ENCODE assay signal across 18 cellular contexts in genomic region chr6:75348882-75349261, GRCh38.
A peak's percentile ranks its signal among the peaks of the same experiment; 100 is the strongest.
DNase-seq lines count a peak whose midpoint lies in the region; ATAC-seq and TF ChIP-seq lines count a peak whose summit lies in the region.
"Had no signal": no experiment of that assay in that cellular context is flagged by ENCODE, and none has a peak within 500 bp of the region (broad histone marks: within the 10 kb centered on the region; RNA-seq: fewer than 3 reads in every experiment).

No MANE protein-coding gene starts in this region.

- no peaks in the 10 kb centered on the region for H3K36me3 ChIP-seq in SK-N-SH (replicated peaks in 1 of 2; ENCODE audit: control insufficient read depth in 1 of 2, insufficient read depth in 2 of 2, low read length in 1 of 2)
- H3K36me3 ChIP-seq in upper lobe of left lung, result no peaks in the 10 kb centered on the region
- no peaks in the 10 kb centered on the region for H3K36me3 ChIP-seq in spleen

- H3K27me3 ChIP-seq in SK-N-SH (ENCODE audit: insufficient read depth), result no peaks in the 10 kb centered on the region
- no peaks in the 10 kb centered on the region for H3K27me3 ChIP-seq in upper lobe of left lung
- H3K27me3 ChIP-seq in spleen (replicated peaks in 1 of 7), result peaks cover 0 to 31% (median 0%) of the 10 kb centered on the region in 7 donors

- no peaks in the 10 kb centered on the region for H4K20me1 ChIP-seq in SK-N-SH (ENCODE audit: insufficient read depth)

- H3K9me3 ChIP-seq in SK-N-SH, result no peaks in the 10 kb centered on the region
- no peaks in the 10 kb centered on the region for H3K9me3 ChIP-seq in upper lobe of left lung
- H3K9me3 ChIP-seq in spleen, result no peaks in the 10 kb centered on the region

- H3K9me2 ChIP-seq in SK-N-SH, result no peaks in the 10 kb centered on the region

- TF ChIP-seq POLR2A in upper lobe of left lung (IDR thresholded peaks at IDR 0.05) (no peak), spleen (IDR thresholded peaks at IDR 0.05) (no peak)

- CTCF ChIA-PET in SK-N-SH (lab: Yijun Ruan, JAX), result interaction anchor here (1.1 to 1.4 kb wide), 2 partner anchors 18 to 179 kb away, joined by 3 to 7 read pairs; no protein-coding TSS in a partner anchor

- H3K27me3 Mint-ChIP-seq in nephron progenitor cell (ENCODE audit: low read depth, poor library complexity), result peaks cover 8% of the 10 kb centered on the region

- DNase-seq in SK-N-SH (no peak), epithelial cell of proximal tubule (ENCODE audit: low read depth) (no peak), nephron progenitor cell (no peak), upper lobe of left lung (no peak), spleen (no peak), AG08396 (ENCODE audit: low spot score) (no peak), GM19238 (ENCODE audit: insufficient read length, low spot score) (no peak)
- DNase-seq: activated CD4-positive, alpha-beta memory T cell treated with anti-CD3 and anti-CD28 coated beads for 36 hours; activated effector memory CD4-positive, alpha-beta T cell treated with anti-CD3 and anti-CD28 coated beads, Interleukin-2, amount 50 U/mL, for 16 hours; CD8-positive, alpha-beta memory T cell; GDM1; Kasumi-1; NCI-H774; stimulated activated CD4-positive, alpha-beta T cell treated with anti-CD3 and anti-CD28 coated beads, Interleukin-4, amount 100 ng/mL, for 24 hours; T-helper 9 cell had no signal

- no peak for TF ChIP-seq CTCF in SK-N-SH (IDR thresholded peaks at IDR 0.05)
- TF ChIP-seq CTCF in epithelial cell of proximal tubule (conservative IDR thresholded peaks at IDR 0.05; ENCODE audit: low read depth, low read length), result no peak
- TF ChIP-seq CTCF in nephron progenitor cell (IDR thresholded peaks at IDR 0.05), result no peak
- no peak for TF ChIP-seq CTCF in upper lobe of left lung (IDR thresholded peaks at IDR 0.05)
- TF ChIP-seq CTCF in spleen (IDR thresholded peaks at IDR 0.05 in 8 of 11, conservative IDR thresholded peaks at IDR 0.05 in 3 of 11), result no peak

- H3K79me2 ChIP-seq in SK-N-SH (ENCODE audit: insufficient read depth), result no peaks in the 10 kb centered on the region

- TF ChIP-seq RAD21 in SK-N-SH (IDR thresholded peaks at IDR 0.05; ENCODE audit: low read length), result no peak

- H3K9me3 Mint-ChIP-seq in nephron progenitor cell, result no peaks in the 10 kb centered on the region
- H3K9me3 Mint-ChIP-seq: activated CD4-positive, alpha-beta memory T cell treated with anti-CD3 and anti-CD28 coated beads for 36 hours; CD8-positive, alpha-beta memory T cell; stimulated activated effector memory CD8-positive, alpha-beta T cell treated with anti-CD3 and anti-CD28 coated beads, Interleukin-12 subunit alpha, Interleukin-12 subunit beta, amount 100 ng/mL, for 72 hours had no signal

- peak overlapping the region; percentile 81 for H3K4me3 Mint-ChIP-seq in nephron progenitor cell
- H3K4me3 Mint-ChIP-seq: activated CD4-positive, alpha-beta memory T cell treated with anti-CD3 and anti-CD28 coated beads for 36 hours; CD8-positive, alpha-beta memory T cell; stimulated activated effector memory CD8-positive, alpha-beta T cell treated with anti-CD3 and anti-CD28 coated beads, Interleukin-12 subunit alpha, Interleukin-12 subunit beta, amount 100 ng/mL, for 72 hours had no signal

- intact Hi-C loops in spleen (cut with DNase I; ENCODE audit: low total_unique reads), result no loop called here

- POLR2A ChIA-PET in SK-N-SH (lab: Yijun Ruan, JAX), result no interaction called here

- H3K4me1 Mint-ChIP-seq in nephron progenitor cell, result peaks cover 15% of the 10 kb centered on the region

- ATAC-seq in SK-N-SH treated with all-trans-retinoic acid at 6 μM for 48 hours (no peak; the same call in 2 of the 3 replicates), upper lobe of left lung (ENCODE audit: low FRiP score in 2 of 2) (no peak)
- ATAC-seq: stimulated activated effector memory CD8-positive, alpha-beta T cell treated with anti-CD3 and anti-CD28 coated beads, Interleukin-12 subunit alpha, Interleukin-12 subunit beta, amount 100 ng/mL, for 72 hours had no signal

- H2AFZ ChIP-seq in SK-N-SH (ENCODE audit: low read depth), result peak overlapping the region; percentile 84; the same call in 1 of the 2 replicates

- H3K4me3 ChIP-seq in SK-N-SH (ENCODE audit: low read depth in 2 of 2, low read length in 1 of 2) (peak overlapping the region; percentile 45; a peak in 2 of 4 replicates), epithelial cell of proximal tubule (ENCODE audit: low read depth, low read length) (peak overlapping the region; percentile 46), upper lobe of left lung (peak overlapping the region in 1 of 4 donors; percentile 39), spleen (peak overlapping the region in 1 of 8 donors; percentile 26)

- H3F3A ChIP-seq in SK-N-SH (replicated peaks; ENCODE audit: insufficient read depth), result no peaks in the 10 kb centered on the region

- no peak overlapping the region for H3K27ac Mint-ChIP-seq in nephron progenitor cell
- H3K27ac Mint-ChIP-seq: activated CD4-positive, alpha-beta memory T cell treated with anti-CD3 and anti-CD28 coated beads for 36 hours; CD8-positive, alpha-beta memory T cell; stimulated activated effector memory CD8-positive, alpha-beta T cell treated with anti-CD3 and anti-CD28 coated beads, Interleukin-12 subunit alpha, Interleukin-12 subunit beta, amount 100 ng/mL, for 72 hours had no signal

- no peaks in the 10 kb centered on the region for H3K36me3 Mint-ChIP-seq in nephron progenitor cell (ENCODE audit: low read depth)
- H3K36me3 Mint-ChIP-seq: activated CD4-positive, alpha-beta memory T cell treated with anti-CD3 and anti-CD28 coated beads for 36 hours; CD8-positive, alpha-beta memory T cell; stimulated activated effector memory CD8-positive, alpha-beta T cell treated with anti-CD3 and anti-CD28 coated beads, Interleukin-12 subunit alpha, Interleukin-12 subunit beta, amount 100 ng/mL, for 72 hours had no signal

- peak overlapping the region; percentile 72 for H3K4me2 ChIP-seq in SK-N-SH

- TF ChIP-seq EP300 in SK-N-SH (IDR thresholded peaks at IDR 0.05; ENCODE audit: borderline replicate concordance in 1 of 2, low read depth in 1 of 2, low read length in 1 of 2) (no peak), upper lobe of left lung (IDR thresholded peaks at IDR 0.05) (no peak)

- H3K9ac ChIP-seq in SK-N-SH, result no peak overlapping the region

- H3K4me1 ChIP-seq in SK-N-SH (ENCODE audit: control insufficient read depth in 1 of 2, insufficient read depth in 2 of 2, low read depth in 1 of 2, low read length in 1 of 2), result peaks cover 4 to 11% of the 10 kb centered on the region in 2 experiments; a peak in 3 of 4 replicates
- peaks cover 0 to 14% (median 4%) of the 10 kb centered on the region in 4 donors for H3K4me1 ChIP-seq in upper lobe of left lung
- H3K4me1 ChIP-seq in spleen, result peaks cover 0 to 10% (median 0%) of the 10 kb centered on the region in 6 donors

- H3K27ac ChIP-seq in SK-N-SH (ENCODE audit: low read depth in 2 of 2, low read length in 1 of 2) (no peak overlapping the region), upper lobe of left lung (peak overlapping the region in 3 of 4 donors; percentile 1 to 57 (median 26)), spleen (no peak overlapping the region)
- H3K27ac ChIP-seq: 22Rv1 had no signal

TF ChIP-seq in SK-N-SH, 30 proteins besides CTCF, POLR2A, EP300 and RAD21:
- TF ChIP-seq JUND (IDR thresholded peaks at IDR 0.05) (no peak), USF1 (IDR thresholded peaks at IDR 0.05; ENCODE audit: borderline replicate concordance, low read depth) (no peak)

TF ChIP-seq in SK-N-SH treated with all-trans-retinoic acid at 6 μM for 48 hours, 23 proteins besides CTCF, POLR2A, EP300 and RAD21:
- no peak for TF ChIP-seq TOX (CRISPR knock-in tag; IDR thresholded peaks at IDR 0.05; ENCODE audit: borderline replicate concordance)
- no peak for TF ChIP-seq ESRRG (CRISPR knock-in tag; IDR thresholded peaks at IDR 0.05)
- TF ChIP-seq TCF4 (CRISPR knock-in tag; IDR thresholded peaks at IDR 0.05; ENCODE audit: borderline replicate concordance), result no peak
- TF ChIP-seq, protein P1, sequence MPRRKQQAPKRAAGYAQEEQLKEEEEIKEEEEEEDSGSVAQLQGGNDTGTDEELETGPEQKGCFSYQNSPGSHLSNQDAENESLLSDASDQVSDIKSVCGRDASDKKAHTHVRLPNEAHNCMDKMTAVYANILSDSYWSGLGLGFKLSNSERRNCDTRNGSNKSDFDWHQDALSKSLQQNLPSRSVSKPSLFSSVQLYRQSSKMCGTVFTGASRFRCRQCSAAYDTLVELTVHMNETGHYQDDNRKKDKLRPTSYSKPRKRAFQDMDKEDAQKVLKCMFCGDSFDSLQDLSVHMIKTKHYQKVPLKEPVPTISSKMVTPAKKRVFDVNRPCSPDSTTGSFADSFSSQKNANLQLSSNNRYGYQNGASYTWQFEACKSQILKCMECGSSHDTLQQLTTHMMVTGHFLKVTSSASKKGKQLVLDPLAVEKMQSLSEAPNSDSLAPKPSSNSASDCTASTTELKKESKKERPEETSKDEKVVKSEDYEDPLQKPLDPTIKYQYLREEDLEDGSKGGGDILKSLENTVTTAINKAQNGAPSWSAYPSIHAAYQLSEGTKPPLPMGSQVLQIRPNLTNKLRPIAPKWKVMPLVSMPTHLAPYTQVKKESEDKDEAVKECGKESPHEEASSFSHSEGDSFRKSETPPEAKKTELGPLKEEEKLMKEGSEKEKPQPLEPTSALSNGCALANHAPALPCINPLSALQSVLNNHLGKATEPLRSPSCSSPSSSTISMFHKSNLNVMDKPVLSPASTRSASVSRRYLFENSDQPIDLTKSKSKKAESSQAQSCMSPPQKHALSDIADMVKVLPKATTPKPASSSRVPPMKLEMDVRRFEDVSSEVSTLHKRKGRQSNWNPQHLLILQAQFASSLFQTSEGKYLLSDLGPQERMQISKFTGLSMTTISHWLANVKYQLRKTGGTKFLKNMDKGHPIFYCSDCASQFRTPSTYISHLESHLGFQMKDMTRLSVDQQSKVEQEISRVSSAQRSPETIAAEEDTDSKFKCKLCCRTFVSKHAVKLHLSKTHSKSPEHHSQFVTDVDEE (CRISPR knock-in tag; IDR thresholded peaks at IDR 0.05), result no peak
- no peak for TF ChIP-seq SNAI2 (CRISPR knock-in tag; IDR thresholded peaks at IDR 0.05)
- TF ChIP-seq PPARA (CRISPR knock-in tag; IDR thresholded peaks at IDR 0.05; ENCODE audit: borderline replicate concordance), result no peak
- TF ChIP-seq CSDC2 (CRISPR knock-in tag; IDR thresholded peaks at IDR 0.05), result no peak
- TF ChIP-seq ZFP30 (CRISPR knock-in tag; IDR thresholded peaks at IDR 0.05), result no peak
- TF ChIP-seq ZC3H10 (CRISPR knock-in tag; IDR thresholded peaks at IDR 0.05), result no peak
- TF ChIP-seq RARB (CRISPR knock-in tag; IDR thresholded peaks at IDR 0.05), result no peak

Comparison
In these comparisons a context has a peak if more than half of its experiments do, and no peak if none do; other contexts are left out.
1. H3K27ac ChIP-seq: peak in upper lobe of left lung (3 of 4); none in SK-N-SH (0 of 2) and spleen (0 of 8).